In the genomic region with DNA sequence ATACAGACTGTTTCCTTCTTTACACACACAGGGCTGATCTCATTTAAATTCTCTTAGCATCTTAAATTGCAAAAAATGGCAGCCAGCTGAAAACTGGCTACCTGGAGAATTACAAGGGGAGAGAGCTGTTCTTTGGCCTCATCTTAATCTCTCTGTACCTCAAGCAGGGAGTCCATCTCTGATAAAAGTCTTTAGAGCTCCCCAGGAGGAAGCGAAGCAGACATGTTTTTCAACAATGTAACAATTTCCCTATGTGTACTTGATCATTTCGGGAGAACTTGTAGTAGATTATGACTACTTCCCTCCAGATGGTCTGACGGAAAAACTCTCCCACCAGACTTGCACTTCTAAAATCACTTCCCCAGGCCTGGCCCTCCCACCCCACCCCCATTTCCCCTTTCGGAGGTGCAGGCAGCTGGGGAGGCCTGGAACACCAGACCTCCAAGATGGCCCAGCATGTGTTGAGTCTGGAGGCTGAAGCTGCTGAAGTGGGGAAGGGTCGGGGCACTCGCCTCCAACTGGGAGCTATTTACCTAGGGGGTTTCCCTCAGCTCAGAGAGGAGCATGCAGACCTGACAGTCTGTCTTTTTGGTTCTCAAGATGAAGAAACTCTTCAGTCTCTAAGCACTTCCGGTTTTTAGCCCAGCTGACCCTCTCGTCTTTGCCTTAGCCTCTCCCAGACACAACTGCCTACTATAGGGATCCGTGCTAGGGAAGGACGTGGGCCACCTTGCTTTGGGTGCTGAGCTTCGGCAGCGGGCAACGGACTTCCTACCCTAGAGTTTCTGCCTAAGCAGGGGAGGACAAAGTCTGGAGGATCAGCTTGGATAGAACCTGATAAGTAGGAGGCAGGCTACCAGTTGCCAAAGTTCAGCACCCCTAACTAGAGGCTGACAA, we compare ENCODE assay signal across 8 cellular contexts.
DNase-seq lines count a peak whose midpoint lies in the region; ATAC-seq and FAIRE-seq lines count a peak whose summit lies in the region.

No MANE protein-coding gene starts in this region.

- H3K27me3 ChIP-seq in skeletal muscle tissue (ENCODE audit: control insufficient read depth in 3 of 3, insufficient read depth in 3 of 3, low read length in 3 of 3): no peaks in the 10 kb centered on the region

- intact Hi-C loops in posterior cingulate gyrus (cut with DNase I): loop anchor here (2.0 to 5.0 kb wide), 3 partner anchors 131 to 416 kb away; no protein-coding TSS in a partner anchor

- peak; percentile 33 for FAIRE-seq in GM18507 (lab: Jason Lieb, UNC)

- no peak for DNase-seq in GM18507 (ENCODE audit: extremely low spot score, insufficient read length, low read depth)
- peak; percentile 3 for DNase-seq in SIG-M5 (lab: John Stamatoyannopoulos, UW)
- no peak for DNase-seq in epithelial cell of prostate (ENCODE audit: low read depth, low spot score)
- no peak for DNase-seq in NCI-H2107 treated with DMSO at 0.1 percent for 48 hours (lab: John Stamatoyannopoulos, UW; ENCODE audit: unreplicated experiment)
- DNase-seq in activated effector memory CD4-positive, alpha-beta T cell treated with anti-CD3 and anti-CD28 coated beads, Interleukin-2, amount 50 U/mL, for 16 hours: no peak
- no peak for DNase-seq in posterior cingulate gyrus

- H3K4me1 ChIP-seq in skeletal muscle tissue (ENCODE audit: control insufficient read depth in 3 of 3, insufficient read depth in 3 of 3, low read length in 3 of 3): peaks cover 42 to 49% (median 48%) of the 10 kb centered on the region in 3 donors

- no peak overlapping the region for H3K4me3 ChIP-seq in skeletal muscle tissue (ENCODE audit: low read length in 3 of 3)

- no peak for ATAC-seq in GM18520 (IDR thresholded peaks at IDR 0.05; ENCODE audit: unreplicated experiment)

- H3K27ac ChIP-seq in epithelial cell of prostate (peak overlapping the region; percentile 98), skeletal muscle tissue (ENCODE audit: low read depth, low read length) (peak overlapping the region; percentile 96)

- H3K9me3 ChIP-seq in skeletal muscle tissue (ENCODE audit: control insufficient read depth in 3 of 3, low read length in 3 of 3): no peaks in the 10 kb centered on the region

- H3K36me3 ChIP-seq in skeletal muscle tissue (ENCODE audit: control insufficient read depth in 3 of 3, insufficient read depth in 3 of 3, low read length in 3 of 3): no peaks in the 10 kb centered on the region

- peak overlapping the region in 1 of 3 donors; percentile 4 for H3K9ac ChIP-seq in skeletal muscle tissue (ENCODE audit: low read depth in 1 of 3, low read length in 3 of 3)
